In genomic region chr5:119387900-119388618, GRCh38 we compare ENCODE assay signal across 14 cellular contexts. TPM values are rescaled to one million over a fixed set of nuclear protein-coding genes. Genes with fewer than 3 reads are reported as not detected.
DNase-seq lines count a peak whose midpoint lies in the region; ATAC-seq and TF ChIP-seq lines count a peak whose summit lies in the region.
"Had no signal": no experiment of that assay in that cellular context is flagged by ENCODE, and none has a peak within 500 bp of the region (broad histone marks: within the 10 kb centered on the region; RNA-seq: fewer than 3 reads in every experiment).

No MANE protein-coding gene starts in this region.

- H3K27me3 Mint-ChIP-seq in activated T-cell treated with anti-CD3 and anti-CD28 coated beads, Interleukin-2, amount 50 U/mL, for 4 hours (ENCODE audit: low read depth), result no peaks in the 10 kb centered on the region
- H3K27me3 Mint-ChIP-seq in WTC11 (ENCODE audit: low read depth), result no peaks in the 10 kb centered on the region
- H3K27me3 Mint-ChIP-seq in stimulated activated naive CD8-positive, alpha-beta T cell treated with anti-CD3 and anti-CD28 coated beads, Interleukin-15, amount 100 ng/mL, for 72 hours, result no peaks in the 10 kb centered on the region

- peak overlapping the region; percentile 42 for H3K4me3 Mint-ChIP-seq in activated T-cell treated with anti-CD3 and anti-CD28 coated beads, Interleukin-2, amount 50 U/mL, for 4 hours
- no peak overlapping the region for H3K4me3 Mint-ChIP-seq in WTC11
- H3K4me3 Mint-ChIP-seq in stimulated activated naive CD8-positive, alpha-beta T cell treated with anti-CD3 and anti-CD28 coated beads, Interleukin-15, amount 100 ng/mL, for 72 hours, result peak overlapping the region in 1 of 2 donors; percentile 12

- H3K27ac Mint-ChIP-seq in WTC11, result peak overlapping the region; percentile 88
- peak overlapping the region; percentile 15 to 42 for H3K27ac Mint-ChIP-seq in stimulated activated naive CD8-positive, alpha-beta T cell treated with anti-CD3 and anti-CD28 coated beads, Interleukin-15, amount 100 ng/mL, for 72 hours

- CTCF ChIA-PET in WTC11 (lab: Charles Lee), result no interaction called here

- H3K27me3 ChIP-seq in gastroesophageal sphincter, result no peaks in the 10 kb centered on the region

- TF ChIP-seq CTCF in WTC11 (IDR thresholded peaks at IDR 0.05) (no peak), gastroesophageal sphincter (IDR thresholded peaks at IDR 0.05) (no peak)

- H3K4me1 ChIP-seq in gastroesophageal sphincter, result peaks cover 14 to 71% (median 19%) of the 10 kb centered on the region in 3 donors

- no peak for TF ChIP-seq POLR2A in gastroesophageal sphincter (IDR thresholded peaks at IDR 0.05)

- H3K36me3 Mint-ChIP-seq in activated T-cell treated with anti-CD3 and anti-CD28 coated beads, Interleukin-2, amount 50 U/mL, for 4 hours (ENCODE audit: insufficient read depth), result peaks cover 64% of the 10 kb centered on the region
- H3K36me3 Mint-ChIP-seq in WTC11, result peaks cover 5% of the 10 kb centered on the region

- H3K4me1 Mint-ChIP-seq in activated T-cell treated with anti-CD3 and anti-CD28 coated beads, Interleukin-2, amount 50 U/mL, for 4 hours (ENCODE audit: low read depth), result peaks cover 94% of the 10 kb centered on the region
- peaks cover 52% of the 10 kb centered on the region for H3K4me1 Mint-ChIP-seq in WTC11
- peaks cover 99% of the 10 kb centered on the region for H3K4me1 Mint-ChIP-seq in stimulated activated naive CD8-positive, alpha-beta T cell treated with anti-CD3 and anti-CD28 coated beads, Interleukin-15, amount 100 ng/mL, for 72 hours

- no peaks in the 10 kb centered on the region for H3K9me3 ChIP-seq in gastroesophageal sphincter

- H3K27ac ChIP-seq in gastroesophageal sphincter, result peak overlapping the region; percentile 29 to 75 (median 69)

- ATAC-seq in activated T-cell treated with anti-CD3 and anti-CD28 coated beads, Interleukin-2, amount 50 U/mL, for 4 hours, result no peak
- no peak for ATAC-seq in WTC11
- ATAC-seq in gastroesophageal sphincter, result no peak
- no peak for ATAC-seq in stimulated activated naive CD8-positive, alpha-beta T cell treated with anti-CD3 and anti-CD28 coated beads, Interleukin-15, amount 100 ng/mL, for 72 hours
- ATAC-seq in HG03469 (IDR thresholded peaks at IDR 0.05; ENCODE audit: unreplicated experiment), result no peak
- ATAC-seq: left ventricle myocardium superior had no signal

- DNase-seq in activated T-cell treated with anti-CD3 and anti-CD28 coated beads, Interleukin-2, amount 50 U/mL, for 4 hours, result no peak
- no peak for DNase-seq in activated T-cell treated with anti-CD3 and anti-CD28 coated beads, Interleukin-2, amount 50 U/mL, for 48 hours
- DNase-seq in WTC11 (ENCODE audit: low spot score) (no peak), DMS 273 treated with DMSO at 0.1 percent for 48 hours (lab: John Stamatoyannopoulos, UW) (no peak), GOT3 (lab: John Stamatoyannopoulos, UW) (no peak)
- no peak for DNase-seq in stimulated activated naive CD8-positive, alpha-beta T cell treated with anti-CD3 and anti-CD28 coated beads, Interleukin-15, amount 100 ng/mL, for 72 hours
- DNase-seq: DND-41, left ventricle myocardium superior, NCI-H1092, NCI-H446 treated with DMSO at 0.1 percent for 48 hours, occipital lobe, T1000 had no signal

- no peaks in the 10 kb centered on the region for H3K36me3 ChIP-seq in gastroesophageal sphincter

- POLR2A ChIA-PET in WTC11 (lab: Charles Lee), result no interaction called here

- no peaks in the 10 kb centered on the region for H3K9me3 Mint-ChIP-seq in activated T-cell treated with anti-CD3 and anti-CD28 coated beads, Interleukin-2, amount 50 U/mL, for 4 hours
- no peaks in the 10 kb centered on the region for H3K9me3 Mint-ChIP-seq in WTC11
- no peaks in the 10 kb centered on the region for H3K9me3 Mint-ChIP-seq in stimulated activated naive CD8-positive, alpha-beta T cell treated with anti-CD3 and anti-CD28 coated beads, Interleukin-15, amount 100 ng/mL, for 72 hours

- TF ChIP-seq EP300 in gastroesophageal sphincter (IDR thresholded peaks at IDR 0.05), result no peak

- 50 to 60% methylated on average over 1 to 2 of the region's 2 CpGs for WGBS in gastroesophageal sphincter (ENCODE audit: low coverage in 1 of 2), 2 donors

- H3K4me3 ChIP-seq in gastroesophageal sphincter, result no peak overlapping the region

TF ChIP-seq in WTC11, 78 proteins besides CTCF, POLR2A, EP300 and RAD21 (continues in another document):
- TF ChIP-seq TEAD1 (CRISPR knock-in tag; IDR thresholded peaks at IDR 0.05) (no peak), TEAD4 (CRISPR knock-in tag; IDR thresholded peaks at IDR 0.05) (no peak), GRHL2 (CRISPR knock-in tag; IDR thresholded peaks at IDR 0.05; ENCODE audit: insufficient replicate concordance, severe bottlenecking) (no peak), GTF2I (CRISPR knock-in tag; conservative IDR thresholded peaks at IDR 0.05) (no peak), MYBL2 (CRISPR knock-in tag; IDR thresholded peaks at IDR 0.05) (no peak), JUN (CRISPR knock-in tag; IDR thresholded peaks at IDR 0.05) (no peak), NR3C1 (CRISPR knock-in tag; conservative IDR thresholded peaks at IDR 0.05; ENCODE audit: low read depth) (no peak), ZNF121 (CRISPR knock-in tag; IDR thresholded peaks at IDR 0.05) (no peak), FOXK1 (CRISPR knock-in tag; IDR thresholded peaks at IDR 0.05) (no peak), ZBTB21 (CRISPR knock-in tag; IDR thresholded peaks at IDR 0.05; ENCODE audit: borderline replicate concordance) (no peak), TP53 (CRISPR knock-in tag; IDR thresholded peaks at IDR 0.05) (no peak), ZNF425 (CRISPR knock-in tag; conservative IDR thresholded peaks at IDR 0.05) (no peak), NFYB (CRISPR knock-in tag; conservative IDR thresholded peaks at IDR 0.05; ENCODE audit: low read depth) (no peak)
- TF ChIP-seq, protein P1, sequence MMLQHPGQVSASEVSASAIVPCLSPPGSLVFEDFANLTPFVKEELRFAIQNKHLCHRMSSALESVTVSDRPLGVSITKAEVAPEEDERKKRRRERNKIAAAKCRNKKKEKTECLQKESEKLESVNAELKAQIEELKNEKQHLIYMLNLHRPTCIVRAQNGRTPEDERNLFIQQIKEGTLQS (CRISPR knock-in tag; conservative IDR thresholded peaks at IDR 0.05), result no peak
- TF ChIP-seq, protein P2, sequence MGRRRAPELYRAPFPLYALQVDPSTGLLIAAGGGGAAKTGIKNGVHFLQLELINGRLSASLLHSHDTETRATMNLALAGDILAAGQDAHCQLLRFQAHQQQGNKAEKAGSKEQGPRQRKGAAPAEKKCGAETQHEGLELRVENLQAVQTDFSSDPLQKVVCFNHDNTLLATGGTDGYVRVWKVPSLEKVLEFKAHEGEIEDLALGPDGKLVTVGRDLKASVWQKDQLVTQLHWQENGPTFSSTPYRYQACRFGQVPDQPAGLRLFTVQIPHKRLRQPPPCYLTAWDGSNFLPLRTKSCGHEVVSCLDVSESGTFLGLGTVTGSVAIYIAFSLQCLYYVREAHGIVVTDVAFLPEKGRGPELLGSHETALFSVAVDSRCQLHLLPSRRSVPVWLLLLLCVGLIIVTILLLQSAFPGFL (CRISPR knock-in tag; IDR thresholded peaks at IDR 0.05; ENCODE audit: borderline replicate concordance), result no peak
- TF ChIP-seq, protein P3, sequence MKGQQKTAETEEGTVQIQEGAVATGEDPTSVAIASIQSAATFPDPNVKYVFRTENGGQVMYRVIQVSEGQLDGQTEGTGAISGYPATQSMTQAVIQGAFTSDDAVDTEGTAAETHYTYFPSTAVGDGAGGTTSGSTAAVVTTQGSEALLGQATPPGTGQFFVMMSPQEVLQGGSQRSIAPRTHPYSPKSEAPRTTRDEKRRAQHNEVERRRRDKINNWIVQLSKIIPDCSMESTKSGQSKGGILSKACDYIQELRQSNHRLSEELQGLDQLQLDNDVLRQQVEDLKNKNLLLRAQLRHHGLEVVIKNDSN (CRISPR knock-in tag; IDR thresholded peaks at IDR 0.05), result no peak

RNA-seq across cellular contexts. Expression of gene TNFAIP8, which starts 32.2 kb away (rescaled TPM):
- 100 to 1,000 TPM; 275 to 314 (median 282) TPM for total RNA-seq in activated T-cell treated with anti-CD3 and anti-CD28 coated beads, Interleukin-2, amount 50 U/mL, for 4 hours
- total RNA-seq in WTC11 (2021) (18.1 to 24.1 TPM (median 19.9 TPM) in 3 replicates), gastroesophageal sphincter (10 to 100 TPM; 25.4 to 76.7 (median 31.6) TPM)
